10 cellular contexts compared by ENCODE assay signal in the genomic region with DNA sequence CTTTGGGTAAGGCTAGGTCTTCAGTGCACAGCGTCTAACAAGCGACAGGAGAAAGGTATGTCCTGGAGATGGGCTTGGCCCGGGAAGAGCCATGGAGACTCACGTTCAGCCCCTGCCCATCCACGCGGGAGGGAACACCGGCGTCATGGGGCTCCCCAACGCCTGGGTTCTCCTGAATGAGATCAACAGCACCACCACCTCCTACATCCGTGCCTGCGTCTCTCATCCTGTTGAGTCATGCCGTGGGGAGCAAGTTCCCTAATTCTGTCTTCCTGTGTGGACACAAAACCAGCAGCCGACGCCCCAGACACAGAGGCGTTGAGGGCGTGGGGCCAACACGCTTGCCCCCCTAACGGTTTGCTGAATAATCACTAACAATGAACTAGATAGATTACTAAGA. TPM values are rescaled to one million over a fixed set of nuclear protein-coding genes. Genes with fewer than 3 reads are reported as not detected.
DNase-seq lines count a peak whose midpoint lies in the region; ATAC-seq and TF ChIP-seq lines count a peak whose summit lies in the region.
"Had no signal": no experiment of that assay in that cellular context is flagged by ENCODE, and none has a peak within 500 bp of the region (broad histone marks: within the 10 kb centered on the region; RNA-seq: fewer than 3 reads in every experiment).

No MANE protein-coding gene starts in this region.

- intact Hi-C loops in tibial artery (cut with DNase I; ENCODE audit: low total_unique reads): no loop called here

- H3K4me1 Mint-ChIP-seq in activated naive CD4-positive, alpha-beta T cell treated with anti-CD3 and anti-CD28 coated beads, Interleukin-2, amount 10 ng/mL, durations not matched to agents 7 days and 5 days: peaks cover 11% of the 10 kb centered on the region

- no peaks in the 10 kb centered on the region for H3K36me3 ChIP-seq in lung (ENCODE audit: control insufficient read depth in 2 of 2, insufficient read depth in 2 of 2, low read length in 2 of 2)
- H3K36me3 ChIP-seq in tibial artery: no peaks in the 10 kb centered on the region

- H3K4me3 Mint-ChIP-seq in activated naive CD4-positive, alpha-beta T cell treated with anti-CD3 and anti-CD28 coated beads, Interleukin-2, amount 10 ng/mL, durations not matched to agents 7 days and 5 days: no peak overlapping the region

- ATAC-seq in lung (ENCODE audit: insufficient read depth, low FRiP score): peak; percentile 82
- ATAC-seq in GM18907 (IDR thresholded peaks at IDR 0.05; ENCODE audit: unreplicated experiment): no peak
- no peak for ATAC-seq in HG02981 (IDR thresholded peaks at IDR 0.05; ENCODE audit: unreplicated experiment)
- ATAC-seq in HG02852 (IDR thresholded peaks at IDR 0.05; ENCODE audit: unreplicated experiment): no peak

- H3K4me1 ChIP-seq in lung (ENCODE audit: control insufficient read depth in 2 of 2, insufficient read depth in 2 of 2, low read length in 2 of 2): peaks cover 0 to 2% of the 10 kb centered on the region in 2 donors
- no peaks in the 10 kb centered on the region for H3K4me1 ChIP-seq in tibial artery

- 34 to 44% methylated on average over 18 of the region's 18 CpGs for WGBS in lung, 2 donors

- no peaks in the 10 kb centered on the region for H3K36me3 Mint-ChIP-seq in activated naive CD4-positive, alpha-beta T cell treated with anti-CD3 and anti-CD28 coated beads, Interleukin-2, amount 10 ng/mL, durations not matched to agents 7 days and 5 days

- H3K27me3 Mint-ChIP-seq in activated naive CD4-positive, alpha-beta T cell treated with anti-CD3 and anti-CD28 coated beads, Interleukin-2, amount 10 ng/mL, durations not matched to agents 7 days and 5 days: peaks cover 11% of the 10 kb centered on the region

- H3K27me3 ChIP-seq in lung (ENCODE audit: control insufficient read depth, insufficient read depth): no peaks in the 10 kb centered on the region
- H3K27me3 ChIP-seq in tibial artery: no peaks in the 10 kb centered on the region

- H3K27ac ChIP-seq in lung (ENCODE audit: low read depth in 1 of 2, low read length in 1 of 2) (peak overlapping the region in 1 of 2 donors; percentile 42), tibial artery (no peak overlapping the region)

- H3K9me3 Mint-ChIP-seq in activated naive CD4-positive, alpha-beta T cell treated with anti-CD3 and anti-CD28 coated beads, Interleukin-2, amount 10 ng/mL, durations not matched to agents 7 days and 5 days: peaks cover 6% of the 10 kb centered on the region

- CTCF ChIA-PET in activated naive CD4-positive, alpha-beta T cell treated with anti-CD3 and anti-CD28 coated beads, Interleukin-2, amount 10 ng/mL, durations not matched to agents 7 days and 5 days (lab: Charles Lee): no interaction called here

- TF ChIP-seq CTCF in lung (IDR thresholded peaks at IDR 0.05; ENCODE audit: control extremely low read depth, extremely low read depth) (no peak), tibial artery (IDR thresholded peaks at IDR 0.05) (no peak)

- DNase-seq in activated T-cell treated with anti-CD3 and anti-CD28 coated beads, Interleukin-2, amount 50 U/mL, for 48 hours: peak; percentile 59 to 61
- DNase-seq in activated T-cell treated with anti-CD3 and anti-CD28 coated beads for 4 hours: no peak
- DNase-seq in activated naive CD4-positive, alpha-beta T cell treated with anti-CD3 and anti-CD28 coated beads, Interleukin-2, amount 10 ng/mL, durations not matched to agents 7 days and 5 days: peak; percentile 40
- peak; percentile 72 for DNase-seq in lung (ENCODE audit: low spot score)
- peak; percentile 83 to 85 for DNase-seq in tibial artery
- DNase-seq: HCEC 1CT had no signal

- H3K4me3 ChIP-seq in lung (no peak overlapping the region), tibial artery (no peak overlapping the region)

- no peak overlapping the region for H3K27ac Mint-ChIP-seq in activated naive CD4-positive, alpha-beta T cell treated with anti-CD3 and anti-CD28 coated beads, Interleukin-2, amount 10 ng/mL, durations not matched to agents 7 days and 5 days

- H3K9me3 ChIP-seq in lung (ENCODE audit: control insufficient read depth in 2 of 2, insufficient read depth in 1 of 2, low read length in 1 of 2) (no peaks in the 10 kb centered on the region), tibial artery (no peaks in the 10 kb centered on the region)

RNA-seq across cellular contexts. Expression of a gene that starts 20.1 kb away (rescaled TPM):
- 10 to 100 TPM; 19.2 to 21.6 TPM for total RNA-seq in lung
- polyA plus RNA-seq in lung: 10 to 100 TPM; 19.4 to 52.2 TPM

RNA-seq across cellular contexts. Expression of a gene that starts 47.9 kb away (rescaled TPM):
- total RNA-seq in lung: 10 to 100 TPM in 1 of 2 donors, 1 to 10 TPM in 1; 9.0 to 41.8 TPM
- polyA plus RNA-seq in lung: 10 to 100 TPM; 16.2 to 51.5 TPM
- total RNA-seq: lung microvascular endothelial cell had no signal
